In genomic region chr12:105330938-105331804, GRCh38 we compare ENCODE assay signal across 8 cellular contexts. TPM values are rescaled to one million over a fixed set of nuclear protein-coding genes. Genes with fewer than 3 reads are reported as not detected.
DNase-seq lines count a peak whose midpoint lies in the region; ATAC-seq and TF ChIP-seq lines count a peak whose summit lies in the region.

No MANE protein-coding gene starts in this region.

- peak overlapping the region; percentile 66 for H3K4me3 ChIP-seq in rectal smooth muscle tissue (ENCODE audit: low read length)

- intact Hi-C loops in activated T-helper 2 cell treated with anti-CD3 and anti-CD28 coated beads, Interferon-gamma antibody, Interleukin-2, Interleukin-4, amounts not matched to agents 10 μg/mL and 5 μg/mL and 100 μg/mL, durations not matched to agents 14 hours and 24 hours and 36 hours (cut with micrococcal nuclease) = loop anchor here (1.0 to 10.0 kb wide), 6 partner anchors 10 to 1400 kb away; partner anchors contain the start of genes HSP90B1 and WASHC4

- peak; percentile 15 for ATAC-seq in GM21528 (IDR thresholded peaks at IDR 0.05; ENCODE audit: low FRiP score, unreplicated experiment)

- H3K9ac ChIP-seq in rectal smooth muscle tissue (ENCODE audit: low read length) = no peak overlapping the region

- peak; percentile 77 for DNase-seq in COLO668 (lab: John Stamatoyannopoulos, UW; ENCODE audit: unreplicated experiment)
- DNase-seq in NCI-H2171 (lab: John Stamatoyannopoulos, UW) = peak; percentile 38
- DNase-seq in activated T-helper 2 cell treated with anti-CD3 and anti-CD28 coated beads, Interferon-gamma antibody, Interleukin-2, Interleukin-4, amounts not matched to agents 10 μg/mL and 5 μg/mL and 100 μg/mL, durations not matched to agents 14 hours and 24 hours and 36 hours (ENCODE audit: low spot score) = no peak
- DNase-seq in glutamatergic neuron = no peak
- no peak for DNase-seq in NCI-H524 treated with DMSO at 0.1 percent for 48 hours (lab: John Stamatoyannopoulos, UW)
- DNase-seq in OCI-M1 (lab: John Stamatoyannopoulos, UW) = no peak

- no peaks in the 10 kb centered on the region for H3K9me3 Mint-ChIP-seq in activated T-helper 2 cell treated with anti-CD3 and anti-CD28 coated beads, Interferon-gamma antibody, Interleukin-2, Interleukin-4, amounts not matched to agents 10 μg/mL and 5 μg/mL and 100 μg/mL, durations not matched to agents 14 hours and 24 hours and 36 hours
- peaks cover 2% of the 10 kb centered on the region for H3K9me3 Mint-ChIP-seq in glutamatergic neuron (ENCODE audit: unreplicated experiment)

- peaks cover 39% of the 10 kb centered on the region for H3K36me3 Mint-ChIP-seq in activated T-helper 2 cell treated with anti-CD3 and anti-CD28 coated beads, Interferon-gamma antibody, Interleukin-2, Interleukin-4, amounts not matched to agents 10 μg/mL and 5 μg/mL and 100 μg/mL, durations not matched to agents 14 hours and 24 hours and 36 hours (ENCODE audit: low read depth)
- no peaks in the 10 kb centered on the region for H3K36me3 Mint-ChIP-seq in glutamatergic neuron (ENCODE audit: unreplicated experiment)

- no peak for TF ChIP-seq CTCF in glutamatergic neuron (IDR thresholded peaks at IDR 0.05; ENCODE audit: partially characterized antibody, unreplicated experiment)

- no peaks in the 10 kb centered on the region for H3K27me3 ChIP-seq in rectal smooth muscle tissue (ENCODE audit: control insufficient read depth, insufficient read depth, low read length)

- peak overlapping the region; percentile 89 for H3K4me3 Mint-ChIP-seq in activated T-helper 2 cell treated with anti-CD3 and anti-CD28 coated beads, Interferon-gamma antibody, Interleukin-2, Interleukin-4, amounts not matched to agents 10 μg/mL and 5 μg/mL and 100 μg/mL, durations not matched to agents 14 hours and 24 hours and 36 hours (ENCODE audit: low read depth)
- H3K4me3 Mint-ChIP-seq in glutamatergic neuron (ENCODE audit: unreplicated experiment) = peak overlapping the region; percentile 83

- peak overlapping the region; percentile 87 for H3K27ac Mint-ChIP-seq in activated T-helper 2 cell treated with anti-CD3 and anti-CD28 coated beads, Interferon-gamma antibody, Interleukin-2, Interleukin-4, amounts not matched to agents 10 μg/mL and 5 μg/mL and 100 μg/mL, durations not matched to agents 14 hours and 24 hours and 36 hours
- no peak overlapping the region for H3K27ac Mint-ChIP-seq in glutamatergic neuron (ENCODE audit: unreplicated experiment)

- no peaks in the 10 kb centered on the region for H3K36me3 ChIP-seq in rectal smooth muscle tissue (ENCODE audit: control insufficient read depth, insufficient read depth, low read length)

- H3K27me3 Mint-ChIP-seq in activated T-helper 2 cell treated with anti-CD3 and anti-CD28 coated beads, Interferon-gamma antibody, Interleukin-2, Interleukin-4, amounts not matched to agents 10 μg/mL and 5 μg/mL and 100 μg/mL, durations not matched to agents 14 hours and 24 hours and 36 hours (ENCODE audit: low read depth) = no peaks in the 10 kb centered on the region
- H3K27me3 Mint-ChIP-seq in glutamatergic neuron (ENCODE audit: unreplicated experiment) = peaks cover 4% of the 10 kb centered on the region

- peaks cover 5% of the 10 kb centered on the region for H3K4me1 ChIP-seq in rectal smooth muscle tissue (ENCODE audit: control insufficient read depth, insufficient read depth, low read length)

- peaks cover 68% of the 10 kb centered on the region for H3K4me1 Mint-ChIP-seq in activated T-helper 2 cell treated with anti-CD3 and anti-CD28 coated beads, Interferon-gamma antibody, Interleukin-2, Interleukin-4, amounts not matched to agents 10 μg/mL and 5 μg/mL and 100 μg/mL, durations not matched to agents 14 hours and 24 hours and 36 hours (ENCODE audit: low read depth)
- H3K4me1 Mint-ChIP-seq in glutamatergic neuron (ENCODE audit: low read depth, unreplicated experiment) = peaks cover 1% of the 10 kb centered on the region

- no peak overlapping the region for H3K27ac ChIP-seq in rectal smooth muscle tissue (ENCODE audit: low read depth, low read length)

RNA-seq across cellular contexts. Expression of gene C12orf75, which starts 0.7 kb away (rescaled TPM):
- total RNA-seq in activated T-helper 2 cell treated with anti-CD3 and anti-CD28 coated beads, Interferon-gamma antibody, Interleukin-2, Interleukin-4, amounts not matched to agents 10 μg/mL and 5 μg/mL and 100 μg/mL, durations not matched to agents 14 hours and 24 hours and 36 hours = 246 and 252 TPM in 2 replicates
- 9.4 TPM for total RNA-seq in glutamatergic neuron (ENCODE audit: unreplicated experiment)

Comparison
In these comparisons a context has a peak if more than half of its experiments do, and no peak if none do; other contexts are left out.
1. DNase-seq: peak in COLO668 (single experiment) and NCI-H2171 (single experiment); none in activated T-helper 2 cell treated with anti-CD3 and anti-CD28 coated beads, Interferon-gamma antibody, Interleukin-2, Interleukin-4, amounts not matched to agents 10 μg/mL and 5 μg/mL and 100 μg/mL, durations not matched to agents 14 hours and 24 hours and 36 hours (single experiment), glutamatergic neuron (single experiment), NCI-H524 treated with DMSO at 0.1 percent for 48 hours (single experiment) and OCI-M1 (single experiment).
2. RNA of gene C12orf75, which starts 0.7 kb away (total RNA-seq): 246 to 252 TPM in activated T-helper 2 cell treated with anti-CD3 and anti-CD28 coated beads, Interferon-gamma antibody, Interleukin-2, Interleukin-4, amounts not matched to agents 10 μg/mL and 5 μg/mL and 100 μg/mL, durations not matched to agents 14 hours and 24 hours and 36 hours; 9.4 TPM in glutamatergic neuron (single experiment); every median in the first group is over 10 times any median in the second.